Comparison of ENCODE assay signal across 12 cellular contexts in the genomic region with DNA sequence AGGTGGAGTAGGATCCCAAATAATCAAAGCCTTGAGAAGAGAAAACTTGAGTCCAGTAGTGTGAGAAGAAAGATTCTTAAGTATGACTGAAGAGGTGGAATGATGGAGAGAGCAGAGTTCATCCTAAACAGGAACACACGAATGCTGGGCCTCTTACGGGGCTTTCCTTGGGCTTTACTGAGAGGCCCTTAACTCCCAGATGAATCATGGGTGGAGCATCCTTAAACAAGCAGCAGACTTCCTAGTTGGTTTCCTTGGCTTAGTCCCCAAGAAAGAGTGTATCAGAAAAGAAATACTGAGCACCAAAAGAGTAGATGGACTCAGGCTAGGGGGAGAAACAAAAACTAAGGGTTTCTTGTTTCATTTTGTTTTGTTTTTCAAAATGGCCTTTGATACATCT.
DNase-seq lines count a peak whose midpoint lies in the region; TF ChIP-seq lines count a peak whose summit lies in the region.
"Had no signal": no experiment of that assay in that cellular context is flagged by ENCODE, and none has a peak within 500 bp of the region (broad histone marks: within the 10 kb centered on the region; RNA-seq: fewer than 3 reads in every experiment).

No MANE protein-coding gene starts in this region.

- H3K27ac ChIP-seq in suprapubic skin (peak overlapping the region; percentile 72), tibial nerve (peak overlapping the region in 2 of 4 donors; percentile 50 to 52)
- H3K27ac ChIP-seq: PC-9 had no signal

- H3K4me3 ChIP-seq in suprapubic skin = no peak overlapping the region
- no peak overlapping the region for H3K4me3 ChIP-seq in tibial nerve
- H3K4me3 ChIP-seq: PC-9 had no signal

- H3K9me3 ChIP-seq in suprapubic skin (no peaks in the 10 kb centered on the region), tibial nerve (no peaks in the 10 kb centered on the region)

- no peak for TF ChIP-seq POLR2A in suprapubic skin (IDR thresholded peaks at IDR 0.05)
- no peak for TF ChIP-seq POLR2A in tibial nerve (IDR thresholded peaks at IDR 0.05)

- TF ChIP-seq EP300 in suprapubic skin (IDR thresholded peaks at IDR 0.05) = no peak
- TF ChIP-seq EP300 in tibial nerve (IDR thresholded peaks at IDR 0.05) = peak in 1 of 2 donors; percentile 19

- DNase-seq in HT1080 (ENCODE audit: low read depth) (peak; percentile 82), dedifferentiated amniotic fluid mesenchymal stem cell (ENCODE audit: extremely low spot score) (peak; percentile 84), kidney tubule cell (ENCODE audit: low spot score) (peak; percentile 52), suprapubic skin (ENCODE audit: low spot score in 2 of 2) (no peak), HUDEP-2 (lab: John Stamatoyannopoulos, UW; ENCODE audit: unreplicated experiment in 76 of 76) (no peak), NCI-H69 (lab: John Stamatoyannopoulos, UW) (no peak), OCI-M2 (lab: John Stamatoyannopoulos, UW; ENCODE audit: unreplicated experiment) (no peak), tibial nerve (ENCODE audit: low spot score in 2 of 2) (no peak)
- DNase-seq: activated T-cell treated with anti-CD3 and anti-CD28 coated beads, Interleukin-2, amount 50 U/mL, for 72 hours; GF-D8; NCI-H1694 treated with DMSO at 0.1 percent for 48 hours; PC-9 had no signal

- H3K27me3 ChIP-seq in suprapubic skin (no peaks in the 10 kb centered on the region), tibial nerve (no peaks in the 10 kb centered on the region)

- H3K4me1 ChIP-seq in suprapubic skin (peaks cover 43% of the 10 kb centered on the region), tibial nerve (peaks cover 0 to 43% (median 19%) of the 10 kb centered on the region in 4 donors)

- TF ChIP-seq CTCF in suprapubic skin (IDR thresholded peaks at IDR 0.05) (no peak), tibial nerve (IDR thresholded peaks at IDR 0.05) (no peak)

- peaks cover 16% of the 10 kb centered on the region for H3K36me3 ChIP-seq in suprapubic skin
- peaks cover 0 to 20% (median 3%) of the 10 kb centered on the region in 3 donors for H3K36me3 ChIP-seq in tibial nerve

- 21% methylated on average over 2 of the region's 2 CpGs for WGBS in suprapubic skin
- 44 to 54% methylated on average over 2 of the region's 2 CpGs for WGBS in tibial nerve, 2 donors

Comparison
In these comparisons a context has a peak if more than half of its experiments do, and no peak if none do; other contexts are left out.
1. DNase-seq: peak in HT1080 (single experiment), dedifferentiated amniotic fluid mesenchymal stem cell (single experiment) and kidney tubule cell (single experiment); none in suprapubic skin (0 of 2), HUDEP-2 (0 of 76), NCI-H69 (single experiment), OCI-M2 (single experiment) and tibial nerve (0 of 2).